8 cellular contexts compared by ENCODE assay signal in genomic region chr14:45135181-45135580, GRCh38. TPM values are rescaled to one million over a fixed set of nuclear protein-coding genes. Genes with fewer than 3 reads are reported as not detected.
DNase-seq lines count a peak whose midpoint lies in the region; ATAC-seq, FAIRE-seq and TF ChIP-seq lines count a peak whose summit lies in the region.

No MANE protein-coding gene starts in this region.

- H3K27me3 ChIP-seq in GM23338 (ENCODE audit: insufficient read depth) (no peaks in the 10 kb centered on the region), iPS-20b (ENCODE audit: insufficient read depth, low read length) (no peaks in the 10 kb centered on the region), stomach (no peaks in the 10 kb centered on the region)

- TF ChIP-seq CTCF in A549 (IDR thresholded peaks at IDR 0.05) (no peak), GM23338 (conservative IDR thresholded peaks at IDR 0.05; ENCODE audit: low read depth in 2 of 2) (no peak), stomach (IDR thresholded peaks at IDR 0.05) (no peak)

- H3K4me1 ChIP-seq in A549 (peaks cover 20% of the 10 kb centered on the region), GM23338 (ENCODE audit: insufficient read depth) (peaks cover 19% of the 10 kb centered on the region; the same call in 1 of the 2 replicates), iPS-20b (ENCODE audit: insufficient read depth, low read length) (peaks cover 3% of the 10 kb centered on the region; the same call in 1 of the 2 replicates), stomach (peaks cover 19 to 65% (median 34%) of the 10 kb centered on the region in 4 donors)

- no peaks in the 10 kb centered on the region for H3K9me3 Mint-ChIP-seq in GM23338
- H3K9me3 Mint-ChIP-seq in activated naive CD8-positive, alpha-beta T cell (ENCODE audit: low read depth) = no peaks in the 10 kb centered on the region

- DNase-seq in A549 (ENCODE audit: low read depth in 1 of 2, low spot score in 1 of 2) (no peak), GM23338 (ENCODE audit: low spot score) (no peak), stomach (no peak)
- DNase-seq in stimulated activated CD4-positive, alpha-beta T cell treated with anti-CD3 and anti-CD28 coated beads, Interleukin-4, amount 100 ng/mL, for 1 hour = no peak
- DNase-seq in NK-92 treated with Interleukin-12 subunit alpha and Interleukin-12 subunit beta, amount 100 ng/mL, for 24 hours (lab: John Stamatoyannopoulos, UW) = no peak

- H3K27me3 Mint-ChIP-seq in GM23338 (ENCODE audit: insufficient read depth, low read depth, poor library complexity) = peaks cover 9% of the 10 kb centered on the region
- no peaks in the 10 kb centered on the region for H3K27me3 Mint-ChIP-seq in activated naive CD8-positive, alpha-beta T cell

- H3K4me1 Mint-ChIP-seq in GM23338 = peaks cover 12% of the 10 kb centered on the region; the same call in 2 of the 3 replicates
- peaks cover 39% of the 10 kb centered on the region for H3K4me1 Mint-ChIP-seq in activated naive CD8-positive, alpha-beta T cell (ENCODE audit: low read depth)

- H3K4me3 Mint-ChIP-seq in GM23338 = peak overlapping the region; percentile 97
- peak overlapping the region; percentile 99 for H3K4me3 Mint-ChIP-seq in activated naive CD8-positive, alpha-beta T cell

- H3K4me3 ChIP-seq in A549 (peak overlapping the region; percentile 78), GM23338 (peak overlapping the region; percentile 91), iPS-20b (ENCODE audit: low read length) (peak overlapping the region; percentile 83), stomach (peak overlapping the region; percentile 59 to 86 (median 80))

- H4K20me1 ChIP-seq in GM23338 (replicated peaks; ENCODE audit: insufficient read depth) = peaks cover 14% of the 10 kb centered on the region; the same call in 1 of the 2 replicates

- ATAC-seq in A549 (no peak), GM23338 (no peak), GM21360 (IDR thresholded peaks at IDR 0.05; ENCODE audit: unreplicated experiment) (no peak)

- no peaks in the 10 kb centered on the region for H3F3A ChIP-seq in GM23338 (replicated peaks; ENCODE audit: low read depth)

- 1% methylated on average over 7 of the region's 7 CpGs for WGBS in A549 (ENCODE audit: missing lambda C conversion rate)
- WGBS in stomach, 5 donors = 0 to 2% (median 1%) methylated on average over 7 of the region's 7 CpGs

- intact Hi-C loops in stomach (cut with DNase I; ENCODE audit: low total_unique reads) = loop anchor here (10.0 kb wide), 1 partner anchor 130 kb away; no protein-coding TSS in a partner anchor

- no peaks in the 10 kb centered on the region; the same call in 2 of the 3 replicates for H3K36me3 Mint-ChIP-seq in GM23338 (ENCODE audit: low read depth)
- peaks cover under 1% of the 10 kb centered on the region for H3K36me3 Mint-ChIP-seq in activated naive CD8-positive, alpha-beta T cell

- H3K4me2 ChIP-seq in A549 = peak overlapping the region; percentile 85
- peak overlapping the region; percentile 78 for H3K4me2 ChIP-seq in GM23338

- CTCF ChIA-PET in A549 (lab: Yijun Ruan, JAX) = interaction anchor here (0.7 to 1.5 kb wide), 4 partner anchors 49 to 226 kb away, joined by 3 to 8 read pairs (median 4); no protein-coding TSS in a partner anchor

- no peaks in the 10 kb centered on the region for H3K36me3 ChIP-seq in GM23338 (ENCODE audit: insufficient read depth)
- peaks cover 10% of the 10 kb centered on the region; the same call in 1 of the 2 replicates for H3K36me3 ChIP-seq in iPS-20b (ENCODE audit: insufficient read depth, low read depth, low read length)
- H3K36me3 ChIP-seq in stomach = no peaks in the 10 kb centered on the region

- H3K27ac Mint-ChIP-seq in GM23338 = peak overlapping the region; percentile 98
- peak overlapping the region; percentile 86 for H3K27ac Mint-ChIP-seq in activated naive CD8-positive, alpha-beta T cell

- TF ChIP-seq EP300 in A549 (IDR thresholded peaks at IDR 0.05) (no peak), stomach (IDR thresholded peaks at IDR 0.05) (no peak)

- TF ChIP-seq RAD21 in A549 (conservative IDR thresholded peaks at IDR 0.05 in 1 of 2, IDR thresholded peaks at IDR 0.05 in 1 of 2) = no peak

- POLR2A ChIA-PET in A549 (lab: Yijun Ruan, JAX) = interaction anchor here (1.0 to 1.7 kb wide), 4 partner anchors 118 to 238 kb away, joined by 3 to 12 read pairs (median 7); partner anchors contain the start of genes KLHL28, MIS18BP1 and TOGARAM1

- H3K27ac ChIP-seq in A549 (peak overlapping the region; percentile 79 to 83), GM23338 (ENCODE audit: low read depth) (peak overlapping the region; percentile 81), iPS-20b (ENCODE audit: low read length) (peak overlapping the region; percentile 62), stomach (peak overlapping the region; percentile 20 to 91 (median 85))

- peaks cover 78% of the 10 kb centered on the region for H3K79me2 ChIP-seq in GM23338 (replicated peaks; ENCODE audit: insufficient read depth)

- H2AFZ ChIP-seq in GM23338 = peak overlapping the region; percentile 34

- no peak for TF ChIP-seq POLR2A in A549 (IDR thresholded peaks at IDR 0.05; ENCODE audit: low read length)
- TF ChIP-seq POLR2A in stomach (IDR thresholded peaks at IDR 0.05) = no peak

- no peak for FAIRE-seq in A549 (lab: Jason Lieb, UNC)

- H3K9ac ChIP-seq in iPS-20b (ENCODE audit: low read depth, low read length) = peak overlapping the region; percentile 89; the same call in 1 of the 2 replicates

- H3K9me3 ChIP-seq in A549 (no peaks in the 10 kb centered on the region), iPS-20b (ENCODE audit: insufficient read depth, low read depth, low read length) (no peaks in the 10 kb centered on the region), stomach (no peaks in the 10 kb centered on the region)

- no peaks in the 10 kb centered on the region for H3K9me2 ChIP-seq in GM23338 (ENCODE audit: insufficient read depth)

TF ChIP-seq in A549, 52 proteins besides CTCF, POLR2A, EP300 and RAD21 (continues in another document):
- TF ChIP-seq CEBPB (IDR thresholded peaks at IDR 0.05) (no peak), SMC3 (IDR thresholded peaks at IDR 0.05) (no peak), ZNF302 (CRISPR knock-in tag; IDR thresholded peaks at IDR 0.05) (no peak), HOXA7 (CRISPR knock-in tag; IDR thresholded peaks at IDR 0.05) (no peak)
- TF ChIP-seq, protein P1, sequence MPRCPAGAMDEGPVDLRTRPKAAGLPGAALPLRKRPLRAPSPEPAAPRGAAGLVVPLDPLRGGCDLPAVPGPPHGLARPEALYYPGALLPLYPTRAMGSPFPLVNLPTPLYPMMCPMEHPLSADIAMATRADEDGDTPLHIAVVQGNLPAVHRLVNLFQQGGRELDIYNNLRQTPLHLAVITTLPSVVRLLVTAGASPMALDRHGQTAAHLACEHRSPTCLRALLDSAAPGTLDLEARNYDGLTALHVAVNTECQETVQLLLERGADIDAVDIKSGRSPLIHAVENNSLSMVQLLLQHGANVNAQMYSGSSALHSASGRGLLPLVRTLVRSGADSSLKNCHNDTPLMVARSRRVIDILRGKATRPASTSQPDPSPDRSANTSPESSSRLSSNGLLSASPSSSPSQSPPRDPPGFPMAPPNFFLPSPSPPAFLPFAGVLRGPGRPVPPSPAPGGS (IDR thresholded peaks at IDR 0.05) = no peak

RNA-seq across cellular contexts. Expression of gene FANCM, which starts 0.5 kb away (rescaled TPM):
- 5.7 and 8.8 TPM in 2 replicates for polyA plus RNA-seq in A549 (2011; rRNA removed)
- 2.1 TPM in 2 replicates for polyA plus RNA-seq in A549 (2012; cell fraction: cytosol; rRNA removed)
- polyA plus RNA-seq in A549 (2012; cell fraction: nucleus; rRNA removed) = 3.0 and 4.2 TPM in 2 replicates
- 5.7 to 7.0 TPM (median 6.1 TPM) in 3 replicates for polyA plus RNA-seq in A549 (2017; fragmentation: RNase III; extraction: RNeasy Plus Mini Kit Qiagen cat#74134 plus additional on column Dnase treatment)
- 11.6 and 12.3 TPM in 2 replicates for polyA minus RNA-seq in A549 (2011; rRNA and poly(A)+ RNA removed)
- 21.1 and 24.5 TPM in 2 replicates for total RNA-seq in GM23338 (2014; rRNA removed; shearing (Covaris generic))
- 18.1 and 19.6 TPM in 2 replicates for polyA plus RNA-seq in GM23338 (2016; fragmentation: Nextera tagmentation; extraction: Ambion mirVana)
- total RNA-seq in stomach = 10 to 100 TPM in 1 of 5 donors, 1 to 10 TPM in 4; 2.9 to 15.2 (median 4.0) TPM
- 1 to 10 TPM in 2 of 3 donors, under 1 TPM in 1; 0.92 to 3.1 (median 1.8) TPM for polyA plus RNA-seq in stomach

RNA-seq across cellular contexts. Expression of gene FKBP3, which starts 0.9 kb away (rescaled TPM):
- polyA plus RNA-seq in A549 (2011; rRNA removed) (106 and 202 TPM in 2 replicates), A549 (2017; fragmentation: RNase III; extraction: RNeasy Plus Mini Kit Qiagen cat#74134 plus additional on column Dnase treatment) (155 to 159 TPM (median 158 TPM) in 3 replicates), GM23338 (2016; fragmentation: Nextera tagmentation; extraction: Ambion mirVana) (699 and 741 TPM in 2 replicates), stomach (10 to 100 TPM; 66.3 to 81.3 (median 80.2) TPM)
- 39.9 and 52.1 TPM in 2 replicates for polyA plus RNA-seq in A549 (2012; cell fraction: cytosol; rRNA removed)
- polyA plus RNA-seq in A549 (2012; cell fraction: nucleus; rRNA removed) = 11.7 and 17.5 TPM in 2 replicates
- 7.6 and 9.9 TPM in 2 replicates for polyA minus RNA-seq in A549 (2011; rRNA and poly(A)+ RNA removed)
- 114 and 120 TPM in 2 replicates for total RNA-seq in GM23338 (2014; rRNA removed; shearing (Covaris generic))
- 10 to 100 TPM in 3 of 5 donors, 1 to 10 TPM in 1, under 1 TPM in 1; 0.58 to 43.3 (median 28.4) TPM for total RNA-seq in stomach

RNA-seq across cellular contexts. Expression of gene PRPF39, which starts 51.3 kb away (rescaled TPM):
- polyA plus RNA-seq in A549 (2011; rRNA removed) = 47.3 and 57.5 TPM in 2 replicates
- polyA plus RNA-seq in A549 (2012; cell fraction: cytosol; rRNA removed) = 11.9 and 12.0 TPM in 2 replicates
- 33.5 and 34.5 TPM in 2 replicates for polyA plus RNA-seq in A549 (2012; cell fraction: nucleus; rRNA removed)
- polyA plus RNA-seq in A549 (2017; fragmentation: RNase III; extraction: RNeasy Plus Mini Kit Qiagen cat#74134 plus additional on column Dnase treatment) = 24.4 to 25.5 TPM (median 24.5 TPM) in 3 replicates
- 37.6 and 60.2 TPM in 2 replicates for polyA minus RNA-seq in A549 (2011; rRNA and poly(A)+ RNA removed)
- 23.9 and 56.9 TPM in 2 replicates for total RNA-seq in GM23338 (2014; rRNA removed; shearing (Covaris generic))
- 27.0 and 30.7 TPM in 2 replicates for polyA plus RNA-seq in GM23338 (2016; fragmentation: Nextera tagmentation; extraction: Ambion mirVana)
- total RNA-seq in stomach = 100 to 1,000 TPM in 1 of 5 donors, 10 to 100 TPM in 4; 12.5 to 148 (median 43.2) TPM
- polyA plus RNA-seq in stomach = 10 to 100 TPM in 1 of 3 donors, 1 to 10 TPM in 2; 7.5 to 25.3 (median 9.0) TPM
